Comparison of ENCODE assay signal across 8 cellular contexts in the genomic region with DNA sequence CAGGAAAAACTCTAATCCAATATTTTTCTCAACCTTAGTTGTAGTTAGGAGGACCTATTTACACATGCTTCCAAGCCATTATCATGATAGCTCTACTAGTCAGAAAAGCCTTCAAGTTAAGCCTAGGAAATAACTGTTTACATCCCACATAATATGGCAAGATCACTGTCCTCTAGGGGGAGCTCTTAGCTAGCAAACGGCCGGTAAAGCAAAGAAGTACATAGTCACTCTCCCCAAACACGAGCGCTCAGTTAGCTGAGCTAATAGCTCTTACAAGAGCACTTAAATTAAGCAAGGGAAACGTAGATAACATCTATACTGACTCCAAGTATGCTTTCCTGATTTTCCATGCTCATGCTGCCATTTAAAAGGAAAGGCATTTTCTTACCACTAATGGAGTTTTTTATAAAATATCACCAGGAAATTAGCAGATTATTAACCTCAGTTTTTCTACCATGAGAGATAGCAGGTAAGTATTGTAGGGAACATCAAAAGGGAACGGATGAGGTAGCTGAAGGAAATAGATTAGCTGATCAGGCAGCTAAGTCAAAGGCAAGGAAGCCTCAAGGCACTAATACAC.
A peak's percentile ranks its signal among the peaks of the same experiment; 100 is the strongest.
DNase-seq lines count a peak whose midpoint lies in the region; ATAC-seq and TF ChIP-seq lines count a peak whose summit lies in the region.

No MANE protein-coding gene starts in this region.

- no peaks in the 10 kb centered on the region for H3K36me3 Mint-ChIP-seq in activated T-helper 17 cell treated with anti-CD3 and anti-CD28 coated beads, Interleukin-2, amount 50 U/mL, for 72 hours (ENCODE audit: low read depth)

- H3K4me1 Mint-ChIP-seq in activated T-helper 17 cell treated with anti-CD3 and anti-CD28 coated beads, Interleukin-2, amount 50 U/mL, for 72 hours = peaks cover 3% of the 10 kb centered on the region

- no peak overlapping the region for H3K27ac ChIP-seq in MM.1S (ENCODE audit: low read length)
- H3K27ac ChIP-seq in Panc1 (ENCODE audit: low read length) = no peak overlapping the region
- H3K27ac ChIP-seq in trophoblast cell (ENCODE audit: low read depth, low read length) = no peak overlapping the region

- H4K12ac ChIP-seq in trophoblast cell (ENCODE audit: low read depth, low read length) = no peak overlapping the region

- H3K36me3 ChIP-seq in MM.1S (replicated peaks; ENCODE audit: insufficient read depth, low read length) = no peaks in the 10 kb centered on the region
- H3K36me3 ChIP-seq in Panc1 (ENCODE audit: control insufficient read depth, insufficient read depth, low read length) = no peaks in the 10 kb centered on the region
- no peaks in the 10 kb centered on the region for H3K36me3 ChIP-seq in trophoblast cell (ENCODE audit: control insufficient read depth in 1 of 2, insufficient read depth in 2 of 2, low read length in 2 of 2)

- no TSS peak for BruUV-seq in Panc1 (replicated peaks; lab: Mats Ljungman, UMichigan)

- no peak overlapping the region for H3K4me3 ChIP-seq in MM.1S (ENCODE audit: low read length)
- no peak overlapping the region for H3K4me3 ChIP-seq in Panc1 (ENCODE audit: low read depth in 2 of 2, low read length in 2 of 2)
- H3K4me3 ChIP-seq in trophoblast cell (ENCODE audit: low read depth, low read length) = no peak overlapping the region

- WGBS in trophoblast cell (ENCODE audit: extremely low coverage, insufficient coverage, insufficient read length) = no CpG with 5 or more reads among the region's 6 CpGs

- TF ChIP-seq CTCF in MM.1S (IDR thresholded peaks at IDR 0.05; ENCODE audit: low read length) (peak; percentile 58), Panc1 (IDR thresholded peaks at IDR 0.05) (peak; percentile 75)

- no peak overlapping the region for H3K4ac ChIP-seq in trophoblast cell (ENCODE audit: low read depth, low read length)

- H3F3A ChIP-seq in MM.1S (ENCODE audit: insufficient read depth, low read length) = no peaks in the 10 kb centered on the region

- H4K8ac ChIP-seq in trophoblast cell (ENCODE audit: low read depth, low read length) = no peak overlapping the region

- DNase-seq in AG20443 (ENCODE audit: low spot score) = peak; percentile 77
- DNase-seq in MM.1S = peak; percentile 71
- no peak for DNase-seq in Panc1 (ENCODE audit: low read depth, low spot score)
- peak; percentile 73 for DNase-seq in foreskin melanocyte
- peak; percentile 74 to 94 for DNase-seq in trophoblast cell

- no peak overlapping the region for H3K23ac ChIP-seq in trophoblast cell (ENCODE audit: low read length)

- H3K4me2 ChIP-seq in MM.1S (ENCODE audit: low read depth, low read length) (no peak overlapping the region), trophoblast cell (ENCODE audit: low read length) (no peak overlapping the region)

- intact Hi-C loops in Panc1 (cut with micrococcal nuclease; ENCODE audit: unreplicated experiment) = no loop called here

- H3K27me3 Mint-ChIP-seq in activated T-helper 17 cell treated with anti-CD3 and anti-CD28 coated beads, Interleukin-2, amount 50 U/mL, for 72 hours = peaks cover 28% of the 10 kb centered on the region

- H3K9ac ChIP-seq in MM.1S (ENCODE audit: low read length) (no peak overlapping the region), trophoblast cell (ENCODE audit: low read length) (no peak overlapping the region)

- H3K27me3 ChIP-seq in MM.1S (replicated peaks; ENCODE audit: insufficient read depth, low read length) (no peaks in the 10 kb centered on the region), Panc1 (ENCODE audit: control insufficient read depth, insufficient read depth, low read length) (no peaks in the 10 kb centered on the region; the same call in 1 of the 2 replicates), trophoblast cell (ENCODE audit: insufficient read depth, low read length) (no peaks in the 10 kb centered on the region)

- H4K91ac ChIP-seq in trophoblast cell (ENCODE audit: low read depth, low read length) = no peak overlapping the region

- no peak overlapping the region for H2AK5ac ChIP-seq in trophoblast cell (ENCODE audit: low read length)

- ATAC-seq in GM18909 (IDR thresholded peaks at IDR 0.05; ENCODE audit: poor library complexity, unreplicated experiment) (peak; percentile 67), Panc1 (peak; percentile 93), GM18511 (IDR thresholded peaks at IDR 0.05; ENCODE audit: unreplicated experiment) (no peak)
- ATAC-seq in activated T-helper 17 cell treated with anti-CD3 and anti-CD28 coated beads, Interleukin-2, amount 50 U/mL, for 72 hours (replicated peaks) = peak; percentile 81

- no peak overlapping the region for H2BK5ac ChIP-seq in trophoblast cell (ENCODE audit: low read depth, low read length, poor library complexity)

- CTCF ChIA-PET in Panc1 (lab: Charles Lee) = interaction anchor here (0.7 to 1.8 kb wide), 2 partner anchors 119 to 124 kb away, joined by 3 to 14 read pairs; no protein-coding TSS in a partner anchor

- no peaks in the 10 kb centered on the region for H3K9me3 Mint-ChIP-seq in activated T-helper 17 cell treated with anti-CD3 and anti-CD28 coated beads, Interleukin-2, amount 50 U/mL, for 72 hours

- H3K4me1 ChIP-seq in MM.1S (ENCODE audit: low read length) = no peaks in the 10 kb centered on the region
- H3K4me1 ChIP-seq in Panc1 (ENCODE audit: control insufficient read depth, insufficient read depth, low read length) = no peaks in the 10 kb centered on the region
- no peaks in the 10 kb centered on the region for H3K4me1 ChIP-seq in trophoblast cell (ENCODE audit: control insufficient read depth in 1 of 2, insufficient read depth in 2 of 2, low read length in 2 of 2)

- H3K14ac ChIP-seq in trophoblast cell (ENCODE audit: low read length) = no peak overlapping the region

- no peaks in the 10 kb centered on the region for H3K79me1 ChIP-seq in trophoblast cell (ENCODE audit: low read length)

- no peaks in the 10 kb centered on the region for H4K20me1 ChIP-seq in MM.1S (ENCODE audit: insufficient read depth, low read length)

- H3K9me3 ChIP-seq in MM.1S (replicated peaks; ENCODE audit: insufficient read depth, low read length) (no peaks in the 10 kb centered on the region), Panc1 (ENCODE audit: control insufficient read depth, insufficient read depth, low read depth, low read length) (no peaks in the 10 kb centered on the region), trophoblast cell (ENCODE audit: insufficient read depth, low read depth, low read length) (no peaks in the 10 kb centered on the region)

- H3K9me2 ChIP-seq in MM.1S (replicated peaks; ENCODE audit: insufficient read depth, low read length) = no peaks in the 10 kb centered on the region

- no peak overlapping the region for H3K4me3 Mint-ChIP-seq in activated T-helper 17 cell treated with anti-CD3 and anti-CD28 coated beads, Interleukin-2, amount 50 U/mL, for 72 hours

- H3K79me2 ChIP-seq in MM.1S (ENCODE audit: low read length) = no peaks in the 10 kb centered on the region
- no peaks in the 10 kb centered on the region for H3K79me2 ChIP-seq in trophoblast cell (ENCODE audit: control insufficient read depth, insufficient read depth, low read length, poor library complexity)

- in situ Hi-C loops in Panc1 (cut with HindIII; ENCODE audit: low pct_unique_long_range_greater_than_20kb, low sequenced_read_pairs) = no loop called here

- no peak overlapping the region for H2AFZ ChIP-seq in MM.1S (ENCODE audit: low read length)
- H2AFZ ChIP-seq in trophoblast cell (ENCODE audit: insufficient read depth, low read length, poor library complexity) = no peak overlapping the region

- POLR2A ChIA-PET in Panc1 (lab: Charles Lee) = no interaction called here

- H2BK12ac ChIP-seq in trophoblast cell (ENCODE audit: low read length) = no peak overlapping the region

- H3K18ac ChIP-seq in trophoblast cell (ENCODE audit: low read length) = no peak overlapping the region

- H3K27ac Mint-ChIP-seq in activated T-helper 17 cell treated with anti-CD3 and anti-CD28 coated beads, Interleukin-2, amount 50 U/mL, for 72 hours = no peak overlapping the region

- H2BK120ac ChIP-seq in trophoblast cell (ENCODE audit: insufficient read depth, low read length, poor library complexity) = no peak overlapping the region
